In genomic region chr16:88406096-88407041, GRCh38 we compare ENCODE assay signal across 14 cellular contexts. TPM values are rescaled to one million over a fixed set of nuclear protein-coding genes. Genes with fewer than 3 reads are reported as not detected.
DNase-seq lines count a peak whose midpoint lies in the region; ATAC-seq, FAIRE-seq and TF ChIP-seq lines count a peak whose summit lies in the region.
"Had no signal": no experiment of that assay in that cellular context is flagged by ENCODE, and none has a peak within 500 bp of the region (broad histone marks: within the 10 kb centered on the region; RNA-seq: fewer than 3 reads in every experiment).

No MANE protein-coding gene starts in this region.

- H4K20me1 ChIP-seq in BLaER1 = no peaks in the 10 kb centered on the region

- H3K36me3 ChIP-seq in BLaER1 (no peaks in the 10 kb centered on the region), ovary (no peaks in the 10 kb centered on the region)

- H3K27ac ChIP-seq in BLaER1 (no peak overlapping the region), ovary (no peak overlapping the region)

- WGBS in ovary, 3 donors = 45 to 55% (median 52%) methylated on average over 36 to 39 of the region's 39 CpGs

- no peak for ATAC-seq in left lobe of liver
- ATAC-seq: activated naive CD8-positive, alpha-beta T cell treated with anti-CD3 and anti-CD28 coated beads, Interleukin-2, amount 50 U/mL, for 24 hours had no signal

- no peak overlapping the region for H3K4me3 ChIP-seq in BLaER1
- H3K4me3 ChIP-seq in choroid plexus epithelial cell (ENCODE audit: low read depth, low read length) = peak overlapping the region; percentile 28
- H3K4me3 ChIP-seq in ovary = peak overlapping the region; percentile 1

- intact Hi-C loops in ovary (cut with DNase I) = no loop called here

- no peak for DNase-seq in choroid plexus epithelial cell (ENCODE audit: low read depth)
- no peak for DNase-seq in ovary
- no peak for DNase-seq in H54 (ENCODE audit: insufficient read length, low spot score)
- no peak for DNase-seq in activated CD4-positive, alpha-beta T cell treated with anti-CD3 and anti-CD28 coated beads for 1 hour
- DNase-seq in stimulated activated naive CD4-positive, alpha-beta T cell treated with Interleukin-2 at 50 U/mL for 16 hours (lab: John Stamatoyannopoulos, UW) = no peak
- no peak for DNase-seq in left lobe of liver (ENCODE audit: low spot score)
- DNase-seq: activated CD8-positive, alpha-beta memory T cell treated with anti-CD3 and anti-CD28 coated beads, Interleukin-2, amount 50 U/mL, for 48 hours; activated naive CD8-positive, alpha-beta T cell treated with anti-CD3 and anti-CD28 coated beads, Interleukin-2, amount 50 U/mL, for 24 hours; CD4-positive, CD25-positive, alpha-beta regulatory T cell; foreskin melanocyte; NCI-H526 had no signal

- no peaks in the 10 kb centered on the region for H3K27me3 ChIP-seq in BLaER1
- no peaks in the 10 kb centered on the region for H3K27me3 ChIP-seq in ovary

- peak overlapping the region; percentile 77; the same call in 1 of the 2 replicates for H3K4me2 ChIP-seq in BLaER1

- no peak for FAIRE-seq in H54 (lab: Jason Lieb, UNC)
- FAIRE-seq: islet of Langerhans had no signal

- TF ChIP-seq EP300 in Ishikawa (IDR thresholded peaks at IDR 0.05; ENCODE audit: borderline replicate concordance) (no peak), ovary (IDR thresholded peaks at IDR 0.05) (no peak)

- H3K4me1 ChIP-seq in BLaER1 = peaks cover 62% of the 10 kb centered on the region
- H3K4me1 ChIP-seq in ovary (ENCODE audit: insufficient read depth) = peaks cover 5% of the 10 kb centered on the region

- TF ChIP-seq RAD21 in Ishikawa (IDR thresholded peaks at IDR 0.05; ENCODE audit: low read depth) = peak; percentile 33; the same call in 1 of the 2 replicates

- H3K9ac ChIP-seq in BLaER1 = no peak overlapping the region

- H3K9me3 ChIP-seq in BLaER1 (no peaks in the 10 kb centered on the region), ovary (no peaks in the 10 kb centered on the region)

- TF ChIP-seq POLR2A in ovary (IDR thresholded peaks at IDR 0.05) (no peak), H54 (IDR thresholded peaks at IDR 0.05; ENCODE audit: low read depth, low read length) (no peak)

- TF ChIP-seq CTCF in choroid plexus epithelial cell (conservative IDR thresholded peaks at IDR 0.05; ENCODE audit: low read depth, low read length) (peak; percentile 43), ovary (IDR thresholded peaks at IDR 0.05) (no peak)

TF ChIP-seq in Ishikawa, 13 proteins besides CTCF, POLR2A, EP300 and RAD21:
- no peak for TF ChIP-seq CEBPB (IDR thresholded peaks at IDR 0.05)
- no peak for TF ChIP-seq YY1 (IDR thresholded peaks at IDR 0.05; ENCODE audit: low read depth)
- TF ChIP-seq REST (IDR thresholded peaks at IDR 0.05; ENCODE audit: low read depth) = no peak
- TF ChIP-seq TEAD4 (IDR thresholded peaks at IDR 0.05) = no peak
- TF ChIP-seq EGR1 (IDR thresholded peaks at IDR 0.05) = no peak
- TF ChIP-seq, protein P1, sequence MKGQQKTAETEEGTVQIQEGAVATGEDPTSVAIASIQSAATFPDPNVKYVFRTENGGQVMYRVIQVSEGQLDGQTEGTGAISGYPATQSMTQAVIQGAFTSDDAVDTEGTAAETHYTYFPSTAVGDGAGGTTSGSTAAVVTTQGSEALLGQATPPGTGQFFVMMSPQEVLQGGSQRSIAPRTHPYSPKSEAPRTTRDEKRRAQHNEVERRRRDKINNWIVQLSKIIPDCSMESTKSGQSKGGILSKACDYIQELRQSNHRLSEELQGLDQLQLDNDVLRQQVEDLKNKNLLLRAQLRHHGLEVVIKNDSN (IDR thresholded peaks at IDR 0.05) = no peak
- TF ChIP-seq ZBTB7A (IDR thresholded peaks at IDR 0.05; ENCODE audit: low read depth) = no peak
- TF ChIP-seq, protein P2, sequence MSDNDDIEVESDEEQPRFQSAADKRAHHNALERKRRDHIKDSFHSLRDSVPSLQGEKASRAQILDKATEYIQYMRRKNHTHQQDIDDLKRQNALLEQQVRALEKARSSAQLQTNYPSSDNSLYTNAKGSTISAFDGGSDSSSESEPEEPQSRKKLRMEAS (IDR thresholded peaks at IDR 0.05) = no peak
- no peak for TF ChIP-seq TAF1 (IDR thresholded peaks at IDR 0.05; ENCODE audit: low read depth)
- TF ChIP-seq CREB1 (IDR thresholded peaks at IDR 0.05; ENCODE audit: low read depth) = no peak
- no peak for TF ChIP-seq NFIC (IDR thresholded peaks at IDR 0.05)
- no peak for TF ChIP-seq TCF12 (IDR thresholded peaks at IDR 0.05; ENCODE audit: low read depth)
- no peak for TF ChIP-seq FOXM1 (IDR thresholded peaks at IDR 0.05; ENCODE audit: borderline replicate concordance, low read depth)

RNA-seq across cellular contexts. Expression of gene ZNF469, which starts 23.6 kb away (rescaled TPM):
- total RNA-seq in ovary = 10 to 100 TPM in 2 of 7 donors, 1 to 10 TPM in 5; 1.1 to 16.2 (median 7.5) TPM
- polyA plus RNA-seq in ovary = 1 to 10 TPM in 1 of 2 donors, under 1 TPM in 1; 0.52 to 3.0 TPM
- total RNA-seq in left lobe of liver = 0.38 TPM

RNA-seq across cellular contexts. Expression of gene ZFPM1, which starts 46.7 kb away (rescaled TPM):
- total RNA-seq in ovary = 10 to 100 TPM in 1 of 7 donors, 1 to 10 TPM in 5, under 1 TPM in 1; 0.95 to 11.4 (median 4.3) TPM
- 1 to 10 TPM in 1 of 2 donors, under 1 TPM in 1; 0.10 to 1.2 TPM for polyA plus RNA-seq in ovary
- 14.6 TPM for total RNA-seq in left lobe of liver
